15 cellular contexts compared by ENCODE assay signal in the genomic region with DNA sequence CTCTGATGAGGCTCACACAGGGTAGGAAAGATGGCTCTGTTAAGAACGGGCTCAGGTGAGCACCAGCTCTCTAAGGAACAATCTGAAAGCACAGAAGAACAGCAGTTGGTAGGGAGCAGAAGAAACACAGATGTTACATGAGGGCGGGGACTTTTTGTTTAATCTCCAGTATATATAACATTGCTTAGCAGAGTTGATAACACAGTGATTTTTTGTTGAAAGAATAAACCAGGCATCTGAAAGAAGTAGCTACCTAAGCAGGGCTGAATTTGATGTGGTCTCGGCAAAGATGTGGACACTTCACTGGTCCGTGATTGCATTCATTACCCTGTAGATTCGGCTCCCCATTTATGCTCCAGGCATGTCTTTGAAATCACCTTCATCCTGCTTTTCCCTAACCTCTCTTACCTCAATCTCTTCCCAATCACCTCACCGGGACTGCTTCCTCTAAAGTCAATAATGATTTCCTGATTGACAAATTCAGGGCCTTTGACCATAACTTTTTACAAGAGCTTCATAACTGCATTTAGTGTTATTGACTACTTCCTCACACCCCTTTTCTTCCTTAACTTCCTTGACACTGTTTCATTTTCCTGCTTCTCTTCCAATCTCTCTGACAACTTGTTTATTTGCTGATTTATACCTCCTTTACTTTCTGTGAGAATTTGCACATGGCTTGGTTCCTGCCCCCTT. TPM values are rescaled to one million over a fixed set of nuclear protein-coding genes. Genes with fewer than 3 reads are reported as not detected.
"Had no signal": no experiment of that assay in that cellular context is flagged by ENCODE, and none has a peak within 500 bp of the region (broad histone marks: within the 10 kb centered on the region; RNA-seq: fewer than 3 reads in every experiment).

No MANE protein-coding gene starts in this region.

- H3K4me1 ChIP-seq: breast epithelium, esophagus muscularis mucosa, sigmoid colon, stomach had no signal

- DNase-seq: activated CD4-positive, CD25-positive, alpha-beta regulatory T cell; activated naive CD4-positive, alpha-beta T cell treated with anti-CD3 and anti-CD28 coated beads, Interleukin-2, amount 50 U/mL, for 16 hours; aorta; dorsolateral prefrontal cortex; ovary; sigmoid colon; stimulated activated CD4-positive, alpha-beta T cell treated with anti-CD3 and anti-CD28 coated beads, Interleukin-12 subunit alpha, Interleukin-12 subunit beta, amount 100 ng/mL, for 4 hours; stimulated activated CD4-positive, alpha-beta T cell treated with anti-CD3 and anti-CD28 coated beads, Interleukin-2, amount 100 ng/mL, for 48 hours; stomach had no signal

- H3K36me3 ChIP-seq: breast epithelium, esophagus muscularis mucosa, ovary, sigmoid colon, stomach, thoracic aorta had no signal

- ATAC-seq: SK-N-SH treated with all-trans-retinoic acid at 6 μM for 48 hours had no signal

- H3K27me3 ChIP-seq: breast epithelium, dorsolateral prefrontal cortex, esophagus muscularis mucosa, ovary, sigmoid colon, stomach had no signal

- H3K4me3 ChIP-seq: breast epithelium, dorsolateral prefrontal cortex, esophagus muscularis mucosa, ovary, sigmoid colon, stomach, thoracic aorta had no signal

- H3K27ac ChIP-seq: breast epithelium, dorsolateral prefrontal cortex, esophagus muscularis mucosa, ovary, sigmoid colon, stomach, thoracic aorta had no signal

- H3K9me3 ChIP-seq: breast epithelium, esophagus muscularis mucosa, ovary, sigmoid colon, stomach, thoracic aorta had no signal

- H3K4me3 Mint-ChIP-seq: T-helper 1 cell treated with Interleukin-12 subunit alpha and Interleukin-12 subunit beta and Interleukin-4 antibody, amounts not matched to agents 30 μg/mL and 1 μg/mL, for 36 hours had no signal

- H3K27ac Mint-ChIP-seq: T-helper 1 cell treated with Interleukin-12 subunit alpha and Interleukin-12 subunit beta and Interleukin-4 antibody, amounts not matched to agents 30 μg/mL and 1 μg/mL, for 36 hours had no signal

- H3K9me3 Mint-ChIP-seq: T-helper 1 cell treated with Interleukin-12 subunit alpha and Interleukin-12 subunit beta and Interleukin-4 antibody, amounts not matched to agents 30 μg/mL and 1 μg/mL, for 36 hours had no signal

RNA-seq across cellular contexts. Expression of a gene that starts 34.4 kb away (rescaled TPM):
- total RNA-seq: lung microvascular endothelial cell had no signal
- polyA plus RNA-seq: aorta had no signal
